ENCODE assay signal across 22 cellular contexts in the genomic region with DNA sequence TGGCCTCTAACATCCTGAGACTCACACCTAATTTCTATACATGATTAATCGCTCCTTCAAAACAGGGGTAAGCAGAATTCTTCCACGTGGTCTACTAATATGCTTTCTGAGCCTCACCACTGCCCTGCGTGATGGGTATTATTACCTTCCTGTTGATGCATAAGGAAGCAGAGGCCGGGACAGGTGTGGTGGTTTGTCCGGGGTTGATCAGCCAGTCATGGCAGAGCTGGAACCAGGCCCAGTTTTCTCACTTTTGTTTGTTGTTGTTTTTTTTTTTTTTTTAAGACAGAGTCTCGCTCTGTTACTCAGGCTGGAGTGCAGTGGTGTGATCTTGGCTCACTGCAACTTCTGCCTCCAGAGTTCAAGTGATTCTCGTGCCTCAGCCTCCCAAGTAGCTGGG.
"Had no signal": no experiment of that assay in that cellular context is flagged by ENCODE, and none has a peak within 500 bp of the region (broad histone marks: within the 10 kb centered on the region; RNA-seq: fewer than 3 reads in every experiment).

No MANE protein-coding gene starts in this region.

- ATAC-seq: foreskin keratinocyte; heart left ventricle; left lung; lower lobe of right lung; natural killer cell treated with Interleukin-12 subunit alpha and Interleukin-12 subunit beta and Interleukin-15 and Interleukin-18, amount 100 ng/mL, for 72 hours had no signal

- H3K4me1 Mint-ChIP-seq: immature natural killer cell had no signal

- H3K4me3 Mint-ChIP-seq: activated CD4-positive, alpha-beta memory T cell treated with anti-CD3 and anti-CD28 coated beads for 36 hours; activated T-helper 1 cell treated with anti-CD3 and anti-CD28 coated beads, Interleukin-12 subunit alpha, Interleukin-12 subunit beta, Interleukin-2, Interleukin-4 antibody, amounts not matched to agents 30 ng/mL and 10 ng/mL and 1 ng/mL, durations not matched to agents 14 hours and 24 hours and 36 hours; dendritic cell treated with granulocyte-macrophage colony-stimulating factor and Interleukin-4, amounts not matched to agents 40 ng/mL and 50 ng/mL, for 4 days; immature natural killer cell; natural killer cell treated with Interleukin-12 subunit alpha and Interleukin-12 subunit beta and Interleukin-15 and Interleukin-18, amount 100 ng/mL, for 72 hours had no signal

- H3K9me3 ChIP-seq: heart left ventricle, left lung, lower lobe of right lung, right atrium auricular region, suprapubic skin, tibial artery had no signal

- H3K27ac Mint-ChIP-seq: activated CD4-positive, alpha-beta memory T cell treated with anti-CD3 and anti-CD28 coated beads for 36 hours; activated T-helper 1 cell treated with anti-CD3 and anti-CD28 coated beads, Interleukin-12 subunit alpha, Interleukin-12 subunit beta, Interleukin-2, Interleukin-4 antibody, amounts not matched to agents 30 ng/mL and 10 ng/mL and 1 ng/mL, durations not matched to agents 14 hours and 24 hours and 36 hours; dendritic cell treated with granulocyte-macrophage colony-stimulating factor and Interleukin-4, amounts not matched to agents 40 ng/mL and 50 ng/mL, for 4 days; natural killer cell treated with Interleukin-12 subunit alpha and Interleukin-12 subunit beta and Interleukin-15 and Interleukin-18, amount 100 ng/mL, for 72 hours had no signal

- H3K4me3 ChIP-seq: heart left ventricle, left lung, lower lobe of right lung, right atrium auricular region, suprapubic skin, tibial artery had no signal

- DNase-seq: activated CD4-positive, alpha-beta memory T cell treated with anti-CD3 and anti-CD28 coated beads for 36 hours; activated CD4-positive, alpha-beta T cell treated with anti-CD3 and anti-CD28 coated beads for 48 hours; activated CD8-positive, alpha-beta memory T cell treated with anti-CD3 and anti-CD28 coated beads, Interleukin-2, amount 50 U/mL, for 4 hours; activated gamma-delta T cell; activated naive CD4-positive, alpha-beta T cell treated with anti-CD3 and anti-CD28 coated beads, Interleukin-2, amount 50 U/mL, for 16 hours; activated T-cell treated with anti-CD3 and anti-CD28 coated beads, Interleukin-2, amount 50 U/mL, for 1 hour; amniotic stem cell; brain microvascular endothelial cell; foreskin keratinocyte; heart left ventricle; hypothalamus; immature natural killer cell; left lung; lower lobe of right lung; mesendoderm; stimulated activated naive CD4-positive, alpha-beta T cell; tibial artery had no signal

- H3K4me1 ChIP-seq: foreskin keratinocyte, left lung, lower lobe of right lung, right atrium auricular region, suprapubic skin, tibial artery had no signal

- H3K9me3 Mint-ChIP-seq: activated CD4-positive, alpha-beta memory T cell treated with anti-CD3 and anti-CD28 coated beads for 36 hours; activated T-helper 1 cell treated with anti-CD3 and anti-CD28 coated beads, Interleukin-12 subunit alpha, Interleukin-12 subunit beta, Interleukin-2, Interleukin-4 antibody, amounts not matched to agents 30 ng/mL and 10 ng/mL and 1 ng/mL, durations not matched to agents 14 hours and 24 hours and 36 hours; immature natural killer cell; natural killer cell treated with Interleukin-12 subunit alpha and Interleukin-12 subunit beta and Interleukin-15 and Interleukin-18, amount 100 ng/mL, for 72 hours had no signal

- H3K27me3 Mint-ChIP-seq: activated CD4-positive, alpha-beta memory T cell treated with anti-CD3 and anti-CD28 coated beads for 36 hours; dendritic cell treated with granulocyte-macrophage colony-stimulating factor and Interleukin-4, amounts not matched to agents 40 ng/mL and 50 ng/mL, for 4 days; natural killer cell treated with Interleukin-12 subunit alpha and Interleukin-12 subunit beta and Interleukin-15 and Interleukin-18, amount 100 ng/mL, for 72 hours had no signal
